9 cellular contexts compared by ENCODE assay signal in genomic region chr19:35710784-35711723, GRCh38. TPM values are rescaled to one million over a fixed set of nuclear protein-coding genes. Genes with fewer than 3 reads are reported as not detected.
A peak's percentile ranks its signal among the peaks of the same experiment; 100 is the strongest.
DNase-seq lines count a peak whose midpoint lies in the region; ATAC-seq and TF ChIP-seq lines count a peak whose summit lies in the region.
"Had no signal": no experiment of that assay in that cellular context is flagged by ENCODE, and none has a peak within 500 bp of the region (broad histone marks: within the 10 kb centered on the region; RNA-seq: fewer than 3 reads in every experiment).

No MANE protein-coding gene starts in this region.

- H3K36me3 ChIP-seq in MG63 = no peaks in the 10 kb centered on the region
- no peaks in the 10 kb centered on the region for H3K36me3 ChIP-seq in tibial artery
- H3K36me3 ChIP-seq: BLaER1 had no signal

- H3K9me3 Mint-ChIP-seq in activated naive CD8-positive, alpha-beta T cell (ENCODE audit: low read depth) = no peaks in the 10 kb centered on the region

- no peak overlapping the region for H3K27ac ChIP-seq in tibial artery
- H3K27ac ChIP-seq: BLaER1 had no signal

- H3K4me1 ChIP-seq in tibial artery = peaks cover 0 to 10% (median 7%) of the 10 kb centered on the region in 4 donors

- no peak for TF ChIP-seq CTCF in tibial artery (IDR thresholded peaks at IDR 0.05)

- no peaks in the 10 kb centered on the region for H3K9me3 ChIP-seq in MG63
- H3K9me3 ChIP-seq in tibial artery = no peaks in the 10 kb centered on the region
- H3K9me3 ChIP-seq: BLaER1 had no signal

- H3K4me3 ChIP-seq in MG63 (no peak overlapping the region), tibial artery (no peak overlapping the region)
- H3K4me3 ChIP-seq: BLaER1 had no signal

- ATAC-seq in HG03280 (IDR thresholded peaks at IDR 0.05; ENCODE audit: unreplicated experiment) = no peak

- peak; percentile 59 for DNase-seq in stimulated activated naive CD4-positive, alpha-beta T cell treated with Interleukin-2 at 50 U/mL for 16 hours (lab: John Stamatoyannopoulos, UW)
- no peak for DNase-seq in stimulated activated naive CD4-positive, alpha-beta T cell (lab: John Stamatoyannopoulos, UW)
- peak; percentile 26 for DNase-seq in MG63
- DNase-seq in tibial artery = no peak
- no peak for DNase-seq in cardiac septum (ENCODE audit: low spot score)
- no peak for DNase-seq in NCI-H1105 treated with DMSO at 0.1 percent for 48 hours (lab: John Stamatoyannopoulos, UW)

- H3K4me3 Mint-ChIP-seq in activated naive CD8-positive, alpha-beta T cell = peak overlapping the region; percentile 74

- no peaks in the 10 kb centered on the region for H3K27me3 ChIP-seq in MG63
- H3K27me3 ChIP-seq in tibial artery = no peaks in the 10 kb centered on the region

- H3K36me3 Mint-ChIP-seq in activated naive CD8-positive, alpha-beta T cell = peaks cover 2% of the 10 kb centered on the region

- H3K27ac Mint-ChIP-seq in activated naive CD8-positive, alpha-beta T cell = peak overlapping the region; percentile 99

- peaks cover 48% of the 10 kb centered on the region for H3K4me1 Mint-ChIP-seq in activated naive CD8-positive, alpha-beta T cell (ENCODE audit: low read depth)

- intact Hi-C loops in tibial artery (cut with DNase I; ENCODE audit: low total_unique reads) (loop anchor here (10.0 kb wide), 1 partner anchor 586 kb away; no protein-coding TSS in a partner anchor), cardiac septum (cut with DNase I) (loop anchor here (10.0 kb wide), 1 partner anchor 114 kb away; no protein-coding TSS in a partner anchor)

- no peaks in the 10 kb centered on the region for H3K27me3 Mint-ChIP-seq in activated naive CD8-positive, alpha-beta T cell

RNA-seq across cellular contexts. Expression of gene ZBTB32, which starts 6.7 kb away (rescaled TPM):
- not detected in 2 replicates for total RNA-seq in MG63 (2014; rRNA removed; shearing (Covaris generic); ENCODE audit: low replicate concordance)
- total RNA-seq in cardiac septum = 0.13 TPM

RNA-seq across cellular contexts. Expression of gene KMT2B, which starts 6.7 kb away (rescaled TPM):
- 2.3 and 6.0 TPM in 2 replicates for total RNA-seq in MG63 (2014; rRNA removed; shearing (Covaris generic); ENCODE audit: low replicate concordance)
- 19.9 TPM for total RNA-seq in cardiac septum

RNA-seq across cellular contexts. Expression of gene IGFLR1, which starts 31.2 kb away (rescaled TPM):
- total RNA-seq in MG63 (2014; rRNA removed; shearing (Covaris generic); ENCODE audit: low replicate concordance) = 0.27 and 2.4 TPM in 2 replicates
- total RNA-seq in cardiac septum = 4.2 TPM

RNA-seq across cellular contexts. Expression of gene U2AF1L4, which starts 34.2 kb away (rescaled TPM):
- total RNA-seq in MG63 (2014; rRNA removed; shearing (Covaris generic); ENCODE audit: low replicate concordance) = 16.3 and 19.8 TPM in 2 replicates
- 24.9 TPM for total RNA-seq in cardiac septum

RNA-seq across cellular contexts. Expression of gene PSENEN, which starts 34.4 kb away (rescaled TPM):
- 37.6 and 76.2 TPM in 2 replicates for total RNA-seq in MG63 (2014; rRNA removed; shearing (Covaris generic); ENCODE audit: low replicate concordance)
- total RNA-seq in cardiac septum = 43.2 TPM

Comparison
In these comparisons a context has a peak if more than half of its experiments do, and no peak if none do; other contexts are left out.
1. DNase-seq: peak in stimulated activated naive CD4-positive, alpha-beta T cell treated with Interleukin-2 at 50 U/mL for 16 hours (single experiment) and MG63 (single experiment); none in stimulated activated naive CD4-positive, alpha-beta T cell (0 of 6), tibial artery (0 of 2), cardiac septum (single experiment) and NCI-H1105 treated with DMSO at 0.1 percent for 48 hours (single experiment).